Comparison of ENCODE assay signal across 19 cellular contexts in genomic region chr20:59386819-59387218, GRCh38.
"Had no signal": no experiment of that assay in that cellular context is flagged by ENCODE, and none has a peak within 500 bp of the region (broad histone marks: within the 10 kb centered on the region; RNA-seq: fewer than 3 reads in every experiment).

No MANE protein-coding gene starts in this region.

- ATAC-seq: activated CD8-positive, alpha-beta memory T cell treated with anti-CD3 and anti-CD28 coated beads, Interleukin-2, amount 10 ng/mL, durations not matched to agents 7 days and 5 days; activated naive CD4-positive, alpha-beta T cell treated with anti-CD3 and anti-CD28 coated beads, Interleukin-2, amount 50 U/mL, for 72 hours; left lung; mucosa of descending colon; naive thymus-derived CD4-positive, alpha-beta T cell; stimulated activated effector memory CD8-positive, alpha-beta T cell treated with anti-CD3 and anti-CD28 coated beads, Interleukin-12 subunit alpha, Interleukin-12 subunit beta, amount 100 ng/mL, for 72 hours had no signal

- H3K27me3 ChIP-seq: colonic mucosa had no signal

- DNase-seq: activated CD4-positive, alpha-beta T cell treated with anti-CD3 and anti-CD28 coated beads for 1 hour; activated CD4-positive, alpha-beta T cell treated with anti-CD3 and anti-CD28 coated beads, Interleukin-2, amount 50 U/mL, for 4 hours; activated CD8-positive, alpha-beta memory T cell treated with anti-CD3 and anti-CD28 coated beads, Interleukin-2, amount 10 ng/mL, durations not matched to agents 7 days and 5 days; activated T-cell treated with anti-CD3 and anti-CD28 coated beads, Interleukin-2, amount 50 U/mL, for 1 hour; amniotic stem cell; colonic mucosa; effector CD4-positive, alpha-beta T cell; foreskin melanocyte; islet precursor cell; left lung; mammary epithelial cell; mucosa of descending colon; naive thymus-derived CD4-positive, alpha-beta T cell; posterior cingulate gyrus; T-helper 1 cell; T1000 had no signal

- H3K4me3 ChIP-seq: colonic mucosa, left lung, mucosa of descending colon had no signal

- H3K4me1 ChIP-seq: colonic mucosa, left lung had no signal

- H3K36me3 ChIP-seq: colonic mucosa, left lung had no signal

- H3K9me3 ChIP-seq: colonic mucosa, left lung, mucosa of descending colon had no signal

- H3K27ac ChIP-seq: colonic mucosa, left lung, VCaP had no signal
